In the genomic region with DNA sequence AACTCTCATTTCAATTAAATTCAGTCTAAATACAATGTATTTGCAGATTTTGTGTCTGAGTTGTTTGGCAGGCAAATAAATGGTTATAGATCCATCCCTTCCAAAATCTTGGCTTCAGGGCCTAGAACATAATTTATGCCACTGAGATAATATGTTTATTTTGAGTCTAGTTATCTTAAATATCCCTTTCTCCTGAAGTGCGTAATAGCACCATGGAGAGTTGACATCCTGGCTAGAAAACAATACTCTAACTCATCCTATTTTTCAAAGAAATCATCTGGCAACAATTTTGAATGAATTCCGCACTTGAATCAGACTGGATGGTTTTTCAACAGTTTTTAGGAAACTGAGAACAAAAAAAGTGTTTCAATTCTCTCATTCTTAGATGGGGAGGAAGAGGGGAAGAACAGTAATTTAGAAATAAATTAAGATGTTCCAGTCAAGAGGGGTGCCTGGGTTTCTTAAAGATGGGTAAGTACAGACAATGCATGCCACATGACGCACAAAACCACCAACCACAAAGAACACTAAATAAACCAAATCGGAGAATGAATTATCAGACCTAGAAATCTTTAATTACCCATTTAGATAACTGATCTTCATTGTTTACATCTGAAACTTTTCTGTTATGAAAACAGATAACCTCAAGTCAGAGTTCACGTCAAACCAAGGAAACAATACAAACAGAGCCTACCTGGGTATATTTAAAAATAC, we compare ENCODE assay signal across 24 cellular contexts.
DNase-seq lines count a peak whose midpoint lies in the region; ATAC-seq and TF ChIP-seq lines count a peak whose summit lies in the region.
"Had no signal": no experiment of that assay in that cellular context is flagged by ENCODE, and none has a peak within 500 bp of the region (broad histone marks: within the 10 kb centered on the region; RNA-seq: fewer than 3 reads in every experiment).

No MANE protein-coding gene starts in this region.

- no peaks in the 10 kb centered on the region for H3K36me3 Mint-ChIP-seq in activated naive CD8-positive, alpha-beta T cell treated with anti-CD3 and anti-CD28 coated beads, Interleukin-2, amount 50 U/mL, for 24 hours (ENCODE audit: low read depth)
- no peaks in the 10 kb centered on the region for H3K36me3 Mint-ChIP-seq in Caco-2 (ENCODE audit: insufficient read depth, unreplicated experiment)
- H3K36me3 Mint-ChIP-seq: CD4-positive, CD25-positive, alpha-beta regulatory T cell had no signal

- dilution Hi-C loops in IMR-90 (cut with HindIII; ENCODE audit: low sequenced_read_pairs, unreplicated experiment): no loop called here

- H3K4me3 ChIP-seq in IMR-90 (ENCODE audit: insufficient read depth, low read depth, low read length) (no peak overlapping the region), SJSA1 (no peak overlapping the region), cardiac fibroblast (replicated peaks in 1 of 2; ENCODE audit: low read depth in 2 of 2, low read length in 2 of 2) (no peak overlapping the region), fibroblast of the aortic adventitia (ENCODE audit: low read depth, low read length) (no peak overlapping the region), testis (no peak overlapping the region), Caco-2 (ENCODE audit: low read depth, low read length) (no peak overlapping the region)
- H3K4me3 ChIP-seq: PC-9 had no signal

- H2BK15ac ChIP-seq in IMR-90 (ENCODE audit: low read depth, low read length): 0 out of 3 replicates have a peak overlapping the region, but pooled peaks have one; percentile 29

- ATAC-seq in IMR-90 (ENCODE audit: low read depth): no peak
- no peak for ATAC-seq in activated naive CD8-positive, alpha-beta T cell treated with anti-CD3 and anti-CD28 coated beads, Interleukin-2, amount 50 U/mL, for 24 hours
- ATAC-seq: HepG2 had no signal

- POLR2A ChIA-PET in IMR-90 (lab: Charles Lee; ENCODE audit: unreplicated experiment): no interaction called here
- POLR2A ChIA-PET in Caco-2 (lab: Charles Lee): no interaction called here

- CTCF ChIA-PET in IMR-90 (lab: Yijun Ruan, JAX) (no interaction called here), Caco-2 (lab: Charles Lee) (no interaction called here)

- no peaks in the 10 kb centered on the region; a peak in 1 of 4 replicates for H3K79me1 ChIP-seq in IMR-90 (ENCODE audit: low read depth in 1 of 2, low read length in 2 of 2)

- H3K9me3 ChIP-seq in IMR-90 (ENCODE audit: control insufficient read depth, insufficient read depth, low read length) (no peaks in the 10 kb centered on the region), SJSA1 (replicated peaks) (no peaks in the 10 kb centered on the region), testis (no peaks in the 10 kb centered on the region), Caco-2 (no peaks in the 10 kb centered on the region)

- H3K4ac ChIP-seq in IMR-90 (ENCODE audit: low read depth, low read length): no peak overlapping the region

- H3K9me3 Mint-ChIP-seq in activated naive CD8-positive, alpha-beta T cell treated with anti-CD3 and anti-CD28 coated beads, Interleukin-2, amount 50 U/mL, for 24 hours: no peaks in the 10 kb centered on the region
- no peaks in the 10 kb centered on the region for H3K9me3 Mint-ChIP-seq in Caco-2 (ENCODE audit: unreplicated experiment)

- intact Hi-C loops in IMR-90 (cut with micrococcal nuclease): no loop called here
- intact Hi-C loops in testis (cut with DNase I; ENCODE audit: low total_unique reads): no loop called here
- intact Hi-C loops in Caco-2 (cut with micrococcal nuclease; ENCODE audit: unreplicated experiment): no loop called here

- H3K4me1 Mint-ChIP-seq in activated naive CD8-positive, alpha-beta T cell treated with anti-CD3 and anti-CD28 coated beads, Interleukin-2, amount 50 U/mL, for 24 hours: no peaks in the 10 kb centered on the region
- H3K4me1 Mint-ChIP-seq in Caco-2 (ENCODE audit: low read depth, unreplicated experiment): no peaks in the 10 kb centered on the region
- H3K4me1 Mint-ChIP-seq: CD4-positive, CD25-positive, alpha-beta regulatory T cell had no signal

- no peak overlapping the region for H3K27ac ChIP-seq in IMR-90 (ENCODE audit: insufficient read depth, low read length)
- peak overlapping the region; percentile 27 for H3K27ac ChIP-seq in SJSA1
- H3K27ac ChIP-seq in testis: no peak overlapping the region
- H3K27ac ChIP-seq: HL-60, PC-9, RWPE1 had no signal

- no peak for DNase-seq in IMR-90
- peak in 1 of 2 experiments; percentile 71 for DNase-seq in SJSA1 (ENCODE audit: low read depth in 1 of 2, low spot score in 2 of 2)
- DNase-seq in cardiac fibroblast (ENCODE audit: low read depth in 2 of 2): peak; percentile 13 to 31
- DNase-seq in fibroblast of the aortic adventitia (ENCODE audit: low read depth): peak; percentile 70
- DNase-seq in testis: no peak
- DNase-seq in activated naive CD8-positive, alpha-beta T cell treated with anti-CD3 and anti-CD28 coated beads, Interleukin-2, amount 50 U/mL, for 24 hours: no peak
- DNase-seq in Caco-2: no peak
- DNase-seq: CD4-positive, CD25-positive, alpha-beta regulatory T cell; COR-L47; DMS 273 treated with DMSO at 0.1 percent for 48 hours; DMS79 treated with DMSO at 0.1 percent for 48 hours; GOT3; HCEC 1CT; KG1; MV-4-11; NCI-H1694 treated with DMSO at 0.1 percent for 48 hours; NCI-H2081 treated with DMSO at 0.1 percent for 48 hours; NCI-H446 treated with DMSO at 0.1 percent for 48 hours; NCI-H69; PC-9; SIG-M5 had no signal

- H2AK5ac ChIP-seq in IMR-90 (ENCODE audit: low read depth, low read length): no peak overlapping the region

- no peaks in the 10 kb centered on the region for H3K27me3 Mint-ChIP-seq in activated naive CD8-positive, alpha-beta T cell treated with anti-CD3 and anti-CD28 coated beads, Interleukin-2, amount 50 U/mL, for 24 hours
- peaks cover 7% of the 10 kb centered on the region for H3K27me3 Mint-ChIP-seq in Caco-2 (ENCODE audit: insufficient read depth, unreplicated experiment)
- H3K27me3 Mint-ChIP-seq: CD4-positive, CD25-positive, alpha-beta regulatory T cell had no signal

- no peak overlapping the region for H2AK9ac ChIP-seq in IMR-90 (replicated peaks; ENCODE audit: low read depth, low read length, poor library complexity)

- no peak overlapping the region for H4K91ac ChIP-seq in IMR-90 (ENCODE audit: insufficient read depth, low read depth, low read length)

- H4K20me1 ChIP-seq in IMR-90 (ENCODE audit: insufficient read depth, low read length): no peaks in the 10 kb centered on the region

- in situ Hi-C loops in IMR-90 (cut with MboI; ENCODE audit: low sequenced_read_pairs): no loop called here

- H3K9ac ChIP-seq in IMR-90 (ENCODE audit: low read depth, low read length): no peak overlapping the region

- no TSS peak for BruUV-seq in IMR-90 (replicated peaks; lab: Mats Ljungman, UMichigan)
- no TSS peak for BruUV-seq in Caco-2 (replicated peaks; lab: Mats Ljungman, UMichigan)

- no peak overlapping the region for H2BK5ac ChIP-seq in IMR-90 (ENCODE audit: low read depth, low read length, poor library complexity, severe bottlenecking)

- H3K14ac ChIP-seq in IMR-90 (replicated peaks; ENCODE audit: low read depth, low read length): no peak overlapping the region

- H3K27me3 ChIP-seq in IMR-90 (ENCODE audit: control insufficient read depth, insufficient read depth, low read length) (no peaks in the 10 kb centered on the region), SJSA1 (replicated peaks) (no peaks in the 10 kb centered on the region), testis (no peaks in the 10 kb centered on the region), Caco-2 (replicated peaks; ENCODE audit: control insufficient read depth, insufficient read depth, low read length) (no peaks in the 10 kb centered on the region)

- H2BK20ac ChIP-seq in IMR-90 (ENCODE audit: low read depth, low read length): no peak overlapping the region

- H3K36me3 ChIP-seq in IMR-90 (ENCODE audit: control insufficient read depth, insufficient read depth, low read length) (no peaks in the 10 kb centered on the region), SJSA1 (no peaks in the 10 kb centered on the region), testis (ENCODE audit: low read depth, missing control alignments) (no peaks in the 10 kb centered on the region), Caco-2 (ENCODE audit: control insufficient read depth, insufficient read depth, low read length) (no peaks in the 10 kb centered on the region)

- H2AFZ ChIP-seq in IMR-90 (replicated peaks; ENCODE audit: low read length, poor library complexity): no peak overlapping the region
- H2AFZ ChIP-seq: PC-9 had no signal

- WGBS in IMR-90 (ENCODE audit: extremely low coverage in 2 of 2, insufficient read length in 1 of 2), 2 experiments: no CpG with 5 or more reads among the region's 5 CpGs
- WGBS in testis, 2 donors: 83 to 87% methylated on average over 5 of the region's 5 CpGs

- H3K4me3 Mint-ChIP-seq in activated naive CD8-positive, alpha-beta T cell treated with anti-CD3 and anti-CD28 coated beads, Interleukin-2, amount 50 U/mL, for 24 hours: no peak overlapping the region
- H3K4me3 Mint-ChIP-seq in Caco-2 (ENCODE audit: unreplicated experiment): no peak overlapping the region
- H3K4me3 Mint-ChIP-seq: CD4-positive, CD25-positive, alpha-beta regulatory T cell had no signal

- H3K56ac ChIP-seq in IMR-90 (ENCODE audit: extremely low read depth, insufficient read depth, low read length): no peak overlapping the region

- TF ChIP-seq RAD21 in IMR-90 (IDR thresholded peaks at IDR 0.05; ENCODE audit: low read length): no peak

- 0 out of 2 replicates have a peak, but pooled peaks cover 3% of the 10 kb centered on the region for H3K9me1 ChIP-seq in IMR-90 (ENCODE audit: insufficient read depth, low read length)

- H3K4me1 ChIP-seq in IMR-90 (ENCODE audit: control insufficient read depth, insufficient read depth, low read length) (peaks cover 7% of the 10 kb centered on the region; the same call in 1 of the 2 replicates), SJSA1 (replicated peaks) (peaks cover 39% of the 10 kb centered on the region), testis (no peaks in the 10 kb centered on the region), Caco-2 (no peaks in the 10 kb centered on the region)

- no peak overlapping the region for H3K4me2 ChIP-seq in IMR-90 (ENCODE audit: low read depth, low read length)
- H3K4me2 ChIP-seq: PC-9 had no signal

- H2BK120ac ChIP-seq in IMR-90 (ENCODE audit: low read depth, low read length): no peak overlapping the region

- no peak overlapping the region for H4K5ac ChIP-seq in IMR-90 (ENCODE audit: low read depth, low read length)

- TF ChIP-seq POLR2A in IMR-90 (IDR thresholded peaks at IDR 0.05; ENCODE audit: low read depth, low read length) (no peak), testis (IDR thresholded peaks at IDR 0.05) (no peak)

- H3K27ac Mint-ChIP-seq in activated naive CD8-positive, alpha-beta T cell treated with anti-CD3 and anti-CD28 coated beads, Interleukin-2, amount 50 U/mL, for 24 hours: no peak overlapping the region
- H3K27ac Mint-ChIP-seq in Caco-2 (ENCODE audit: unreplicated experiment): no peak overlapping the region
- H3K27ac Mint-ChIP-seq: CD4-positive, CD25-positive, alpha-beta regulatory T cell had no signal

- no peak overlapping the region for H4K8ac ChIP-seq in IMR-90 (ENCODE audit: low read depth in 2 of 2, low read length in 2 of 2)

- no peak overlapping the region for H3K23ac ChIP-seq in IMR-90 (ENCODE audit: low read depth, low read length)

- H3K18ac ChIP-seq in IMR-90 (ENCODE audit: low read depth, low read length): no peak overlapping the region

- TF ChIP-seq CTCF in IMR-90 (conservative IDR thresholded peaks at IDR 0.05; ENCODE audit: low read depth, low read length): no peak
- no peak for TF ChIP-seq CTCF in cardiac fibroblast (IDR thresholded peaks at IDR 0.05; ENCODE audit: low read depth, low read length)
- TF ChIP-seq CTCF in fibroblast of the aortic adventitia (IDR thresholded peaks at IDR 0.05; ENCODE audit: insufficient read depth, low read length): no peak
- TF ChIP-seq CTCF in testis (IDR thresholded peaks at IDR 0.05): no peak
- TF ChIP-seq CTCF in Caco-2 (IDR thresholded peaks at IDR 0.05; ENCODE audit: insufficient read depth in 1 of 2, low read depth in 1 of 2, low read length in 1 of 2, severe bottlenecking in 1 of 2, unreplicated experiment in 1 of 2): no peak

Comparison
In these comparisons a context has a peak if more than half of its experiments do, and no peak if none do; other contexts are left out.
1. DNase-seq: peak in cardiac fibroblast (2 of 2) and fibroblast of the aortic adventitia (single experiment); none in IMR-90 (single experiment), testis (single experiment), activated naive CD8-positive, alpha-beta T cell treated with anti-CD3 and anti-CD28 coated beads, Interleukin-2, amount 50 U/mL, for 24 hours (single experiment) and Caco-2 (0 of 2).